Comparison of ENCODE assay signal across 8 cellular contexts in the genomic region with DNA sequence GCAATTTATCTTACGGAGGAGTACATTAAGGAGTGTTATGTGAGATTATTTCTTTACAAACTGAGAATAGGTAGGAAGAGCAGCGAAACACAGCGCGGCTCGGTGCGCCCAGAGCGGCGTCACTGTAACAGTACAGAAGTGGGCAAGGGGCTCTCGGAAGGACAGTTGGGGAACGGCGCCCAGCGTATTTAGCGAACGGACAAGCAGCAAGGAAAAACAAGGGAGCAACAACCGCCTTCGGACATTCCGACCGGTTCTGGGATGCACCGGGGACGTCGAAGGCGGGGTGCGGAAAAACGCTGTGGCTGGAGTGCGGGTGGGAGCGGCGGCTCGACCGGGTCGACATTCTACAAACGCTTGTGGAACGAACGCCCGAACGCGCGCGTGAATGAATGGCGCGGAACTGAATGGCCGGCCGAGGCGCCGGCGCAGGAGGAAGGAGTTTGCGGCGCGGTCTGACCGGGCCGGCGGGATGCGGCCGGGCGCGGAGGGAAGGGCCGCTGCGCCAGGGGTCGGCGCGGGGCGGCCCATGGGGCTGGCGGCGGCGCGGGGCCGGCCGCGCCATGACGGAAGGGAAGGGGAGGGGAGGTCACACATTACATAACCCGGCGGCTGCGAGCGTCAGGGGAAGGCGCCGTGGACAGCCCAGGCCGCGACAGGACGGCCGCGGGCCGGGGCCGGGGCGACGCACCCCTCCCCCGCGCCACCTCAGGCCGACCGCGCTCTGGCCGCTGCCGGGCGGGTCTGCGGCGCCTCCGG. TPM values are rescaled to one million over a fixed set of nuclear protein-coding genes. Genes with fewer than 3 reads are reported as not detected.
DNase-seq lines count a peak whose midpoint lies in the region; ATAC-seq and TF ChIP-seq lines count a peak whose summit lies in the region.

No MANE protein-coding gene starts in this region.

- H4K20me1 ChIP-seq in GM23338 (replicated peaks; ENCODE audit: insufficient read depth) = peaks cover 12% of the 10 kb centered on the region

- POLR2A ChIA-PET in GM10248 (lab: Yijun Ruan, JAX) = no interaction called here
- POLR2A ChIA-PET in WTC11 (lab: Charles Lee) = no interaction called here

- peaks cover 26% of the 10 kb centered on the region for H3K4me1 ChIP-seq in GM23338 (ENCODE audit: insufficient read depth)

- no peaks in the 10 kb centered on the region for H3K9me2 ChIP-seq in GM23338 (ENCODE audit: insufficient read depth)

- H2AFZ ChIP-seq in GM23338 = peak overlapping the region; percentile 32; the same call in 1 of the 2 replicates

- peaks cover 50% of the 10 kb centered on the region for H3K79me2 ChIP-seq in GM23338 (replicated peaks; ENCODE audit: insufficient read depth)

- H3K27me3 ChIP-seq in GM23338 (ENCODE audit: insufficient read depth) (no peaks in the 10 kb centered on the region), layer of hippocampus (ENCODE audit: control insufficient read depth, insufficient read depth, low read length) (no peaks in the 10 kb centered on the region)

- TF ChIP-seq CTCF in GM10248 (IDR thresholded peaks at IDR 0.05; ENCODE audit: control extremely low read depth, extremely low read depth, low read depth, missing control alignments) (no peak), GM23338 (conservative IDR thresholded peaks at IDR 0.05; ENCODE audit: low read depth in 2 of 2) (no peak), LNCaP clone FGC (IDR thresholded peaks at IDR 0.05; ENCODE audit: control insufficient read depth, extremely low read depth, insufficient read depth) (no peak), WTC11 (IDR thresholded peaks at IDR 0.05) (no peak), choroid plexus epithelial cell (conservative IDR thresholded peaks at IDR 0.05; ENCODE audit: low read depth, low read length) (no peak)

- H3K36me3 ChIP-seq in GM23338 (ENCODE audit: insufficient read depth) = no peaks in the 10 kb centered on the region

- no peaks in the 10 kb centered on the region for H3F3A ChIP-seq in GM23338 (replicated peaks; ENCODE audit: low read depth)

- DNase-seq in GM10248 (ENCODE audit: extremely low spot score) (peak; percentile 69), GM23338 (ENCODE audit: low spot score) (peak; percentile 62), LNCaP clone FGC (ENCODE audit: low read depth) (no peak), WTC11 (ENCODE audit: low spot score) (peak; percentile 54), choroid plexus epithelial cell (ENCODE audit: low read depth) (peak; percentile 50), NCI-H1436 (lab: John Stamatoyannopoulos, UW) (no peak)
- DNase-seq in stimulated activated CD4-positive, alpha-beta T cell treated with anti-CD3 and anti-CD28 coated beads, Interleukin-1b, Interleukin-23, amount 100 ng/mL, for 48 hours = peak; percentile 24

- H3K27ac Mint-ChIP-seq in GM23338 = peak overlapping the region; percentile 98
- H3K27ac Mint-ChIP-seq in WTC11 = peak overlapping the region; percentile 96

- peaks cover 39% of the 10 kb centered on the region for H3K4me1 Mint-ChIP-seq in GM23338
- H3K4me1 Mint-ChIP-seq in WTC11 = peaks cover 48% of the 10 kb centered on the region

- CTCF ChIA-PET in GM10248 (lab: Yijun Ruan, JAX) (no interaction called here), WTC11 (lab: Charles Lee) (no interaction called here)

- H3K36me3 Mint-ChIP-seq in GM23338 (ENCODE audit: low read depth) = peaks cover 7% of the 10 kb centered on the region; the same call in 1 of the 3 replicates
- 0 out of 2 replicates have a peak, but pooled peaks cover 4% of the 10 kb centered on the region for H3K36me3 Mint-ChIP-seq in WTC11

- H3K27me3 Mint-ChIP-seq in GM23338 (ENCODE audit: insufficient read depth, low read depth, poor library complexity) (peaks cover 11% of the 10 kb centered on the region), WTC11 (ENCODE audit: low read depth) (peaks cover 4% of the 10 kb centered on the region; the same call in 1 of the 2 replicates)

- H3K4me3 Mint-ChIP-seq in GM23338 (peak overlapping the region; percentile 96), WTC11 (peak overlapping the region; percentile 90)

- H3K27ac ChIP-seq in GM23338 (ENCODE audit: low read depth) (peak overlapping the region; percentile 85; the same call in 1 of the 2 replicates), layer of hippocampus (ENCODE audit: low read depth, low read length) (peak overlapping the region; percentile 92)

- peak overlapping the region; percentile 89 for H3K4me2 ChIP-seq in GM23338

- ATAC-seq in GM23338 (peak; percentile 22), WTC11 (peak; percentile 4)

- peak overlapping the region; percentile 80 for H3K4me3 ChIP-seq in GM23338
- H3K4me3 ChIP-seq in LNCaP clone FGC (ENCODE audit: low read depth, low read length) = peak overlapping the region; percentile 86
- peak overlapping the region; percentile 87 for H3K4me3 ChIP-seq in choroid plexus epithelial cell (ENCODE audit: low read depth, low read length)

- H3K9me3 Mint-ChIP-seq in GM23338 (peaks cover 3% of the 10 kb centered on the region; the same call in 1 of the 3 replicates), WTC11 (no peaks in the 10 kb centered on the region)

TF ChIP-seq in GM23338, 12 proteins besides CTCF, POLR2A, EP300 and RAD21 (continues in another document):
- no peak for TF ChIP-seq NANOG (IDR thresholded peaks at IDR 0.05; ENCODE audit: borderline replicate concordance)
- TF ChIP-seq EZH2 (IDR thresholded peaks at IDR 0.05; ENCODE audit: low read depth, unreplicated experiment) = no peak
- TF ChIP-seq, protein P1, sequence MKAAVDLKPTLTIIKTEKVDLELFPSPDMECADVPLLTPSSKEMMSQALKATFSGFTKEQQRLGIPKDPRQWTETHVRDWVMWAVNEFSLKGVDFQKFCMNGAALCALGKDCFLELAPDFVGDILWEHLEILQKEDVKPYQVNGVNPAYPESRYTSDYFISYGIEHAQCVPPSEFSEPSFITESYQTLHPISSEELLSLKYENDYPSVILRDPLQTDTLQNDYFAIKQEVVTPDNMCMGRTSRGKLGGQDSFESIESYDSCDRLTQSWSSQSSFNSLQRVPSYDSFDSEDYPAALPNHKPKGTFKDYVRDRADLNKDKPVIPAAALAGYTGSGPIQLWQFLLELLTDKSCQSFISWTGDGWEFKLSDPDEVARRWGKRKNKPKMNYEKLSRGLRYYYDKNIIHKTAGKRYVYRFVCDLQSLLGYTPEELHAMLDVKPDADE (IDR thresholded peaks at IDR 0.05) = no peak

TF ChIP-seq in WTC11, 78 proteins besides CTCF, POLR2A, EP300 and RAD21:
- no peak for TF ChIP-seq HMGA2 (CRISPR knock-in tag; IDR thresholded peaks at IDR 0.05)
- no peak for TF ChIP-seq OVOL2 (CRISPR knock-in tag; IDR thresholded peaks at IDR 0.05; ENCODE audit: borderline replicate concordance)
- no peak for TF ChIP-seq TP53 (CRISPR knock-in tag; IDR thresholded peaks at IDR 0.05)
- TF ChIP-seq, protein P2, sequence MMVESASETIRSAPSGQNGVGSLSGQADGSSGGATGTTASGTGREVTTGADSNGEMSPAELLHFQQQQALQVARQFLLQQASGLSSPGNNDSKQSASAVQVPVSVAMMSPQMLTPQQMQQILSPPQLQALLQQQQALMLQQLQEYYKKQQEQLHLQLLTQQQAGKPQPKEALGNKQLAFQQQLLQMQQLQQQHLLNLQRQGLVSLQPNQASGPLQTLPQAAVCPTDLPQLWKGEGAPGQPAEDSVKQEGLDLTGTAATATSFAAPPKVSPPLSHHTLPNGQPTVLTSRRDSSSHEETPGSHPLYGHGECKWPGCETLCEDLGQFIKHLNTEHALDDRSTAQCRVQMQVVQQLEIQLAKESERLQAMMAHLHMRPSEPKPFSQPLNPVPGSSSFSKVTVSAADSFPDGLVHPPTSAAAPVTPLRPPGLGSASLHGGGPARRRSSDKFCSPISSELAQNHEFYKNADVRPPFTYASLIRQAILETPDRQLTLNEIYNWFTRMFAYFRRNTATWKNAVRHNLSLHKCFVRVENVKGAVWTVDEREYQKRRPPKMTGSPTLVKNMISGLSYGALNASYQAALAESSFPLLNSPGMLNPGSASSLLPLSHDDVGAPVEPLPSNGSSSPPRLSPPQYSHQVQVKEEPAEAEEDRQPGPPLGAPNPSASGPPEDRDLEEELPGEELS (CRISPR knock-in tag; IDR thresholded peaks at IDR 0.05) = no peak
- TF ChIP-seq JUN (CRISPR knock-in tag; IDR thresholded peaks at IDR 0.05) = peak; percentile 50; the same call in 1 of the 2 replicates
- TF ChIP-seq TEAD4 (CRISPR knock-in tag; IDR thresholded peaks at IDR 0.05) = no peak
- TF ChIP-seq ZNF416 (CRISPR knock-in tag; IDR thresholded peaks at IDR 0.05) = 0 out of 2 replicates have a peak, but pooled peaks have one; percentile 23
- no peak for TF ChIP-seq ZNF423 (CRISPR knock-in tag; IDR thresholded peaks at IDR 0.05)
- TF ChIP-seq ZNF232 (CRISPR knock-in tag; IDR thresholded peaks at IDR 0.05) = no peak
- TF ChIP-seq ZNF671 (CRISPR knock-in tag; IDR thresholded peaks at IDR 0.05) = no peak
- TF ChIP-seq KAT7 (CRISPR knock-in tag; IDR thresholded peaks at IDR 0.05; ENCODE audit: borderline replicate concordance) = peak; percentile 88; the same call in 1 of the 2 replicates
- TF ChIP-seq, protein P3, sequence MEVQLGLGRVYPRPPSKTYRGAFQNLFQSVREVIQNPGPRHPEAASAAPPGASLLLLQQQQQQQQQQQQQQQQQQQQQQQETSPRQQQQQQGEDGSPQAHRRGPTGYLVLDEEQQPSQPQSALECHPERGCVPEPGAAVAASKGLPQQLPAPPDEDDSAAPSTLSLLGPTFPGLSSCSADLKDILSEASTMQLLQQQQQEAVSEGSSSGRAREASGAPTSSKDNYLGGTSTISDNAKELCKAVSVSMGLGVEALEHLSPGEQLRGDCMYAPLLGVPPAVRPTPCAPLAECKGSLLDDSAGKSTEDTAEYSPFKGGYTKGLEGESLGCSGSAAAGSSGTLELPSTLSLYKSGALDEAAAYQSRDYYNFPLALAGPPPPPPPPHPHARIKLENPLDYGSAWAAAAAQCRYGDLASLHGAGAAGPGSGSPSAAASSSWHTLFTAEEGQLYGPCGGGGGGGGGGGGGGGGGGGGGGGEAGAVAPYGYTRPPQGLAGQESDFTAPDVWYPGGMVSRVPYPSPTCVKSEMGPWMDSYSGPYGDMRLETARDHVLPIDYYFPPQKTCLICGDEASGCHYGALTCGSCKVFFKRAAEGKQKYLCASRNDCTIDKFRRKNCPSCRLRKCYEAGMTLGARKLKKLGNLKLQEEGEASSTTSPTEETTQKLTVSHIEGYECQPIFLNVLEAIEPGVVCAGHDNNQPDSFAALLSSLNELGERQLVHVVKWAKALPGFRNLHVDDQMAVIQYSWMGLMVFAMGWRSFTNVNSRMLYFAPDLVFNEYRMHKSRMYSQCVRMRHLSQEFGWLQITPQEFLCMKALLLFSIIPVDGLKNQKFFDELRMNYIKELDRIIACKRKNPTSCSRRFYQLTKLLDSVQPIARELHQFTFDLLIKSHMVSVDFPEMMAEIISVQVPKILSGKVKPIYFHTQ (CRISPR knock-in tag; IDR thresholded peaks at IDR 0.05) = no peak
- no peak for TF ChIP-seq NFATC4 (CRISPR knock-in tag; IDR thresholded peaks at IDR 0.05)

RNA-seq across cellular contexts. Expression of a gene that starts 0.6 kb away (rescaled TPM):
- 39.1 and 46.7 TPM in 2 replicates for total RNA-seq in GM23338 (2014; rRNA removed; shearing (Covaris generic))
- 30.2 and 32.9 TPM in 2 replicates for polyA plus RNA-seq in GM23338 (2016; fragmentation: Nextera tagmentation; extraction: Ambion mirVana)
- 27.5 to 38.7 TPM (median 31.1 TPM) in 3 replicates for total RNA-seq in WTC11 (2021)

Comparison
In these comparisons a context has a peak if more than half of its experiments do, and no peak if none do; other contexts are left out.
1. DNase-seq: peak in GM10248 (single experiment), GM23338 (single experiment), WTC11 (single experiment), choroid plexus epithelial cell (single experiment) and stimulated activated CD4-positive, alpha-beta T cell treated with anti-CD3 and anti-CD28 coated beads, Interleukin-1b, Interleukin-23, amount 100 ng/mL, for 48 hours (single experiment); none in LNCaP clone FGC (single experiment) and NCI-H1436 (single experiment).
2. Peak in every context shown above with its lines, with median percentiles within 50 percentile points of each other: H3K4me3 ChIP-seq.